9 cellular contexts compared by ENCODE assay signal in the genomic region with DNA sequence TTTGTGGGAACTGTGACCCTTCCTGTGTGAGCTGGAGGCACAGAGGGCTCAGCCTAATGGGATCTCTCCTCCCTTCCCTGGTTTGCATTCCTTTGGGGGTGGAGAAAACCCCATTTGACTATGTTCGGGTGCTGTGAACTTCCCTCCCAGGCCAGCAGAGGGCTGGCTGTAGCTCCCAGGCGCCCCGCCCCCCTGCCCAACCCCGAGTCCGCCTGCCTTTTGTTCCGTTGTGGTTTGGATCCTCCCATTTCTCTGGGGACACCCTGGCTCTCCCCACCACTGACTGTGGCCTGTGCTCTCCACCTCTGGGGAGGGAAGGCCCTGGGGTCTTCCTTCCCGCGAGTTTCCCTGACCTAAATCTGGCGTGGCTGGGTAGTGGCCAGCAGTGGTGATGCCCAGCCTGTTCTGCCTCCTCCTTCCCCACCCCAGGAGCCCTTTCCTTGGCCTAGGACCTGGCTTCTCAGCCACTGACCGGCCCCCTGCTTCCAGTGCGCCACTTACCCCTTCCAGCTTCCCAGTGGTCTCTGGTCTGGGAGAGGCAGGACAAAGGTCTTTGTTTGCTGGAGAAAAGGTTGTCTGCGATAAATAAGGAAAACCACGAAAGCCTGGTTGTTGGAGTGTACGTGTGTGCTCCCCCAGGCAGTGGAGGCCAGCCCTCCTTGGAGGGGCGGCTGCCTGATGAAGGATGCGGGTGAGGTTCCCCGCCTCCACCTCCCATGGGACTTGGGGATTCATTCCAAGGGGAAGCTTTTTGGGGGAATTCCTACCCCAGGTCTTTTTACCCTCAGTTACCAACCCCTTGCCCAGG. TPM values are rescaled to one million over a fixed set of nuclear protein-coding genes. Genes with fewer than 3 reads are reported as not detected.
DNase-seq lines count a peak whose midpoint lies in the region; ATAC-seq, FAIRE-seq and TF ChIP-seq lines count a peak whose summit lies in the region.
"Had no signal": no experiment of that assay in that cellular context is flagged by ENCODE, and none has a peak within 500 bp of the region (broad histone marks: within the 10 kb centered on the region; RNA-seq: fewer than 3 reads in every experiment).

No MANE protein-coding gene starts in this region.

- peaks cover 72% of the 10 kb centered on the region for H3K79me2 ChIP-seq in GM12878 (ENCODE audit: control insufficient read depth, insufficient read depth, low read length)

- peak; percentile 84 for FAIRE-seq in GM12878 (lab: Jason Lieb, UNC)
- FAIRE-seq: islet of Langerhans had no signal

- H3K27me3 ChIP-seq in GM12878 (replicated peaks in 1 of 2; ENCODE audit: control insufficient read depth in 2 of 2, insufficient read depth in 2 of 2, low read length in 1 of 2) (no peaks in the 10 kb centered on the region), iPS-18a (ENCODE audit: control insufficient read depth, insufficient read depth, low read length) (no peaks in the 10 kb centered on the region), spleen (replicated peaks in 1 of 7) (peaks cover 0 to 49% (median 8%) of the 10 kb centered on the region in 7 donors)

- RAD21 ChIA-PET in GM12878 (lab: Charles Lee; ENCODE audit: unreplicated experiment), result interaction anchor here (0.8 to 5.4 kb wide), 20 partner anchors 12 to 562 kb away, joined by 3 to 54 read pairs (median 7); no protein-coding TSS in a partner anchor

- H3K27ac ChIP-seq in GM12878 (ENCODE audit: control insufficient read depth, insufficient read depth) (no peak overlapping the region), iPS-18a (ENCODE audit: low read length) (no peak overlapping the region), spleen (peak overlapping the region in 5 of 8 donors; percentile 51 to 94 (median 90))

- peak; percentile 22 for ATAC-seq in GM12878
- no peak for ATAC-seq in HG03520 (IDR thresholded peaks at IDR 0.05; ENCODE audit: unreplicated experiment)
- no peak for ATAC-seq in GM21423 (IDR thresholded peaks at IDR 0.05; ENCODE audit: unreplicated experiment)

- no peak overlapping the region for H2AFZ ChIP-seq in GM12878 (ENCODE audit: control insufficient read depth, low read depth, low read length)

- peaks cover 10% of the 10 kb centered on the region; the same call in 1 of the 2 replicates for H4K20me1 ChIP-seq in GM12878 (ENCODE audit: control insufficient read depth, insufficient read depth)

- DNase-seq in ELF-1 (ENCODE audit: low read depth, low spot score) (peak; percentile 73), T-helper 9 cell (peak; percentile 48), GM12878 (ENCODE audit: low read depth, low spot score) (no peak), spleen (peak; percentile 90)

- POLR2A ChIA-PET in GM12878 (lab: Charles Lee), result interaction anchor here (0.8 to 3.1 kb wide), 9 partner anchors 30 to 304 kb away, joined by 3 to 13 read pairs (median 7); no protein-coding TSS in a partner anchor

- no peak for TF ChIP-seq EP300 in GM12878 (IDR thresholded peaks at IDR 0.05; ENCODE audit: borderline replicate concordance in 1 of 2, control insufficient read depth in 1 of 2, low read depth in 2 of 2, low read length in 2 of 2)

- intact Hi-C loops in GM12878 (cut with micrococcal nuclease; ENCODE audit: unreplicated experiment) (loop anchor here (5.0 kb wide), 1 partner anchor 177 kb away; no protein-coding TSS in a partner anchor), spleen (cut with DNase I; ENCODE audit: low total_unique reads) (no loop called here)

- BruUV-seq in GM12878 (replicated peaks; lab: Mats Ljungman, UMichigan), result no TSS peak

- H3K9ac ChIP-seq in GM12878 (ENCODE audit: control insufficient read depth, insufficient read depth, low read length) (no peak overlapping the region), iPS-18a (ENCODE audit: low read length) (peak overlapping the region; percentile 9)

- peak overlapping the region in 3 of 4 donors; percentile 47 to 77 (median 57) for H3K4me3 Mint-ChIP-seq in IgD-negative memory B cell

- CTCF ChIA-PET in GM12878 (lab: Yijun Ruan, JAX), result interaction anchor here (0.6 to 5.9 kb wide), 50 partner anchors 9 to 304 kb away, joined by 3 to 70 read pairs (median 6); no protein-coding TSS in a partner anchor

- TF ChIP-seq POLR2A in GM12878 (IDR thresholded peaks at IDR 0.05; ENCODE audit: low read depth, low read length), result no peak
- TF ChIP-seq POLR2A in spleen (IDR thresholded peaks at IDR 0.05), result no peak

- H3K27ac Mint-ChIP-seq in IgD-negative memory B cell, result no peak overlapping the region

- H3K36me3 ChIP-seq in GM12878 (ENCODE audit: control insufficient read depth in 2 of 2, insufficient read depth in 2 of 2, low read length in 1 of 2) (peaks cover 23 to 25% of the 10 kb centered on the region in 2 experiments; a peak in 3 of 4 replicates), iPS-18a (ENCODE audit: control insufficient read depth, low read depth, low read length) (peaks cover 19% of the 10 kb centered on the region), spleen (peaks cover 0 to 43% (median 24%) of the 10 kb centered on the region in 6 donors)

- SMC1A ChIA-PET in GM12878 (lab: Charles Lee; ENCODE audit: uncharacterized antibody, unreplicated experiment), result interaction anchor here (0.6 to 5.9 kb wide), 23 partner anchors 8 to 304 kb away, joined by 3 to 53 read pairs (median 5); no protein-coding TSS in a partner anchor

- peaks cover 14% of the 10 kb centered on the region for H3K27me3 Mint-ChIP-seq in IgD-negative memory B cell

- peak; percentile 53 for TF ChIP-seq RAD21 in GM12878 (IDR thresholded peaks at IDR 0.05; ENCODE audit: insufficient read depth, low read depth, low read length)

- in situ Hi-C loops in GM12878 (cut with MboI), result loop anchor here (5.0 kb wide), 2 partner anchors 227 to 297 kb away; no protein-coding TSS in a partner anchor

- TF ChIP-seq CTCF in GM12878 (IDR thresholded peaks at IDR 0.05 in 2 of 3, conservative IDR thresholded peaks at IDR 0.05 in 1 of 3; ENCODE audit: control insufficient read depth in 2 of 3, extremely low read depth in 1 of 3, insufficient read depth in 1 of 3, low read depth in 3 of 3, low read length in 3 of 3) (peak; percentile 81 to 96 (median 87)), spleen (IDR thresholded peaks at IDR 0.05 in 8 of 11, conservative IDR thresholded peaks at IDR 0.05 in 3 of 11) (peak; percentile 60 to 90 (median 83))

- WGBS in GM12878 (ENCODE audit: insufficient coverage, insufficient replicate concordance, low lambda C conversion rate, missing lambda C conversion rate), result 30% methylated on average over 17 of the region's 17 CpGs
- WGBS in spleen, 5 donors, result 26 to 35% (median 29%) methylated on average over 17 of the region's 17 CpGs

- H3K9me3 ChIP-seq in GM12878 (replicated peaks; ENCODE audit: control insufficient read depth, insufficient read depth, low read length) (no peaks in the 10 kb centered on the region), iPS-18a (ENCODE audit: control insufficient read depth, low read depth, low read length) (no peaks in the 10 kb centered on the region), spleen (no peaks in the 10 kb centered on the region)

- H3K4me1 ChIP-seq in GM12878 (ENCODE audit: control insufficient read depth, insufficient read depth, low read length) (peaks cover 22% of the 10 kb centered on the region), iPS-18a (ENCODE audit: control insufficient read depth, low read depth, low read length) (peaks cover 26% of the 10 kb centered on the region), spleen (peaks cover 12 to 82% (median 48%) of the 10 kb centered on the region in 6 donors)

- peaks cover 1% of the 10 kb centered on the region for H3K36me3 Mint-ChIP-seq in IgD-negative memory B cell

- H3K4me3 ChIP-seq in GM12878 (peak overlapping the region; percentile 98), iPS-18a (ENCODE audit: low read length) (peak overlapping the region; percentile 9), spleen (peak overlapping the region in 7 of 8 donors; percentile 13 to 89 (median 81))

- no peaks in the 10 kb centered on the region for H3K9me3 Mint-ChIP-seq in IgD-negative memory B cell

- peaks cover 8 to 11% (median 10%) of the 10 kb centered on the region in 3 donors for H3K4me1 Mint-ChIP-seq in IgD-negative memory B cell

- peak overlapping the region; percentile 58 for H3K4me2 ChIP-seq in GM12878 (ENCODE audit: control insufficient read depth, insufficient read depth)

TF ChIP-seq in GM12878, 131 proteins besides CTCF, POLR2A, EP300 and RAD21 (continues in another document):
- TF ChIP-seq SMC3 (IDR thresholded peaks at IDR 0.05; ENCODE audit: borderline replicate concordance, low read length) (peak; percentile 83), YY1 (IDR thresholded peaks at IDR 0.05; ENCODE audit: low read depth, low read length) (peak; percentile 82), FOXM1 (IDR thresholded peaks at IDR 0.05; ENCODE audit: low read depth, low read length) (no peak), PAX8 (IDR thresholded peaks at IDR 0.05) (no peak), BRCA1 (IDR thresholded peaks at IDR 0.05; ENCODE audit: low read depth, low read length) (no peak), SIX5 (IDR thresholded peaks at IDR 0.05; ENCODE audit: low read depth, low read length, severe bottlenecking) (no peak), MEF2B (IDR thresholded peaks at IDR 0.05; ENCODE audit: partially characterized antibody, poor library complexity, severe bottlenecking) (peak; percentile 68), SIN3A (IDR thresholded peaks at IDR 0.05; ENCODE audit: low read depth, low read length) (peak; percentile 44; the same call in 1 of the 2 replicates), NBN (IDR thresholded peaks at IDR 0.05) (peak; percentile 69; the same call in 1 of the 2 replicates), IKZF1 (conservative IDR thresholded peaks at IDR 0.05) (peak; percentile 64)

RNA-seq across cellular contexts. Expression of gene VEGFA, which starts 5.0 kb away (rescaled TPM):
- 0.19 TPM for polyA plus RNA-seq in IgD-negative memory B cell
- 183 and 202 TPM in 2 replicates for total RNA-seq in GM12878 (2013; cell fraction: nucleolus; rRNA removed)
- total RNA-seq in GM12878 (2014; rRNA removed), result 23.2 and 26.8 TPM in 2 replicates
- total RNA-seq in GM12878 (2014; rRNA removed; fragmentation: Illumina TruSeq; extraction: Trizol), result 11.1 and 11.4 TPM in 2 replicates
- 24.5 and 29.5 TPM in 2 replicates for total RNA-seq in GM12878 (2021)
- polyA plus RNA-seq in GM12878 (2011; ENCODE audit: low read depth), result 53.3 TPM
- polyA plus RNA-seq in GM12878 (2011; rRNA removed), result 86.0 and 140 TPM in 2 replicates
- polyA plus RNA-seq in GM12878 (2011; cell fraction: cytosol; rRNA removed), result 139 and 149 TPM in 2 replicates
- 331 and 548 TPM in 2 replicates for polyA plus RNA-seq in GM12878 (2011; cell fraction: nucleus; rRNA removed)
- polyA plus RNA-seq in GM12878 (2012), result 77.6 and 104 TPM in 2 replicates
- polyA plus RNA-seq in GM12878 (2014; fragmentation: Illumina TruSeq; extraction: Trizol), result 18.1 and 22.4 TPM in 2 replicates
- 1 to 10 TPM; 2.9 to 4.3 TPM for polyA plus RNA-seq in GM12878 (2014; fragmentation: Nextera tagmentation; extraction: Ambion mirVana)
- 25.6 and 27.2 TPM in 2 replicates for polyA plus RNA-seq in GM12878 (2014; rRNA removed)
- 1 to 10 TPM in 1 of 2 experiments, under 1 TPM in 1; 0.96 to 1.3 TPM for polyA plus RNA-seq in GM12878 (2016; fragmentation: Nextera tagmentation; extraction: Ambion mirVana)
- polyA minus RNA-seq in GM12878 (2011; rRNA and poly(A)+ RNA removed), result 232 and 237 TPM in 2 replicates
- polyA minus RNA-seq in GM12878 (2011; cell fraction: cytosol; rRNA and poly(A)+ RNA removed), result 38.4 and 39.6 TPM in 2 replicates
- 127 and 145 TPM in 2 replicates for polyA minus RNA-seq in GM12878 (2011; cell fraction: nucleus; rRNA and poly(A)+ RNA removed)
- total RNA-seq in spleen, result 100 to 1,000 TPM; 112 to 486 (median 203) TPM
- polyA plus RNA-seq in spleen, result 10 to 100 TPM; 31.0 to 56.6 (median 36.0) TPM

Comparison
In these comparisons a context has a peak if more than half of its experiments do, and no peak if none do; other contexts are left out.
1. H3K27ac ChIP-seq: peak in spleen (5 of 8); none in GM12878 (single experiment) and iPS-18a (single experiment).
2. H3K4me3 ChIP-seq: peak in every context shown above with its lines; median percentile 98 in GM12878; 81 in spleen; 9 in iPS-18a.